ENCODE assay signal across 26 cellular contexts in the genomic region with DNA sequence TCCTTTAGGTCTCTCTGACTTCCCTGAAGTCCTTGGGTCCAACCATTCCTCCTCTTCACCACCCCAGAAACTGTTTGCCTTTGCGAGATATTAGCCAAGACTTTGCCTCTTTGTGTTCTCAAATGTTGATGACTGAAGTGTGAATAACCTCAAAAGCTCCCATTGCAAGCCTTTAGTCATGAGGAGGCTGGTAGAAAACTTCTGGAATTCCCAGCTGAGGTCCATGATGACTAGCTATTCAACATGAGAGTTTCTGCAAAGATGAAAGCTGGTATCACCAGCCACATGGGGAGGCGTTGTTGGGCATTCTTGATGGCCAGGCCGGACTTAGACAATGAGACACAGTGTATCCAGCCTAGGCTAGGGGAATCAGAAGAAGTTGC.
"Had no signal": no experiment of that assay in that cellular context is flagged by ENCODE, and none has a peak within 500 bp of the region (broad histone marks: within the 10 kb centered on the region; RNA-seq: fewer than 3 reads in every experiment).

No MANE protein-coding gene starts in this region.

- H3K27me3 ChIP-seq: colonic mucosa, esophagus muscularis mucosa, heart left ventricle, neutrophil, ovary, thyroid gland, upper lobe of right lung had no signal

- H3K4me1 ChIP-seq: colonic mucosa, esophagus muscularis mucosa, heart left ventricle, prostate gland, thyroid gland, upper lobe of right lung had no signal

- DNase-seq: activated B cell treated with CpG ODN at 0.5 μM for 24 hours; activated CD4-positive, alpha-beta T cell treated with anti-CD3 and anti-CD28 coated beads for 36 hours; activated CD4-positive, alpha-beta T cell treated with anti-CD3 and anti-CD28 coated beads, Interleukin-2, amount 50 U/mL, for 4 hours; activated CD8-positive, alpha-beta memory T cell treated with anti-CD3 and anti-CD28 coated beads for 24 hours; activated CD8-positive, alpha-beta memory T cell treated with anti-CD3 and anti-CD28 coated beads, Interleukin-2, amount 50 U/mL, for 4 hours; activated naive CD4-positive, alpha-beta T cell; activated naive CD8-positive, alpha-beta T cell treated with anti-CD3 and anti-CD28 coated beads for 36 hours; activated T-cell treated with anti-CD3 and anti-CD28 coated beads, Interleukin-2, amount 50 U/mL, for 4 hours; amniotic stem cell; colonic mucosa; dorsolateral prefrontal cortex; effector memory CD8-positive, alpha-beta T cell; heart left ventricle; islet precursor cell; left colon; ovary; stimulated activated CD4-positive, alpha-beta T cell treated with anti-CD3 and anti-CD28 coated beads, Interleukin-12 subunit alpha, Interleukin-12 subunit beta, amount 100 ng/mL, for 4 hours; stimulated activated CD4-positive, alpha-beta T cell treated with anti-CD3 and anti-CD28 coated beads, Interleukin-4, amount 100 ng/mL, for 4 hours; stimulated activated naive CD8-positive, alpha-beta T cell treated with anti-CD3 and anti-CD28 coated beads, Interleukin-15, Interleukin-2, amounts not matched to agents 100 U/mL and 50 U/mL, for 24 hours; substantia nigra; T-helper 9 cell; thyroid gland; upper lobe of right lung had no signal

- H3K4me3 ChIP-seq: colonic mucosa, dorsolateral prefrontal cortex, esophagus muscularis mucosa, heart left ventricle, ovary, prostate gland, thyroid gland, upper lobe of right lung had no signal

- H3K9me3 ChIP-seq: colonic mucosa, neutrophil, ovary, prostate gland, thyroid gland, upper lobe of right lung had no signal

- H3K27ac ChIP-seq: colonic mucosa, dorsolateral prefrontal cortex, esophagus muscularis mucosa, heart left ventricle, neutrophil, ovary, prostate gland, thyroid gland, upper lobe of right lung had no signal

- H3K36me3 ChIP-seq: colonic mucosa, esophagus muscularis mucosa, heart left ventricle, neutrophil, ovary, prostate gland, thyroid gland, upper lobe of right lung had no signal

- ATAC-seq: activated CD4-positive, alpha-beta T cell treated with anti-CD3 and anti-CD28 coated beads for 36 hours; activated T-cell treated with anti-CD3 and anti-CD28 coated beads, Interleukin-2, amount 50 U/mL, for 4 hours; effector memory CD8-positive, alpha-beta T cell; heart left ventricle; left colon; stimulated activated naive CD8-positive, alpha-beta T cell treated with anti-CD3 and anti-CD28 coated beads, Interleukin-15, Interleukin-2, amounts not matched to agents 100 U/mL and 50 U/mL, for 24 hours; upper lobe of right lung had no signal
